In the genomic region with DNA sequence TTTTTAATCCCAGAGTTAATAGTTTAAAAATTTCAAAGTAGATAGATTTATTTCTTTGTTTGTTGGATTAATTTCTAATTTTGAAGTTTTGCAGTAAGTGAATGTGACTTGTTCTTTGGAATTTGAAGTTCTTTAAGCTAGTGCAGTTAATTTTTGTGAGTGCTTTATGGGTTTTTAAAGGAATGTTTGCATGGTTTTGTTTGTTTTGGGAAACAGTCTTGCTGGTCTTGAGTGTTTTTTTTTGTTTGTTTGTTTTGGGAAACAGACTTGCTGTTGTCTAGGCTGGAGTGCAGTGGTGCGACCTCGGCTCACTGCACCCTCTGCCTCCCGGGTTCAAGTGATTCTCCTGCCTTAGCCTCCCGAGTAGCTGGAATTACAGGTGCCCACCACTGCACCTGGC, we compare ENCODE assay signal across 19 cellular contexts. TPM values are rescaled to one million over a fixed set of nuclear protein-coding genes. Genes with fewer than 3 reads are reported as not detected.
DNase-seq lines count a peak whose midpoint lies in the region; ATAC-seq, FAIRE-seq and TF ChIP-seq lines count a peak whose summit lies in the region.
"Had no signal": no experiment of that assay in that cellular context is flagged by ENCODE, and none has a peak within 500 bp of the region (broad histone marks: within the 10 kb centered on the region; RNA-seq: fewer than 3 reads in every experiment).

No MANE protein-coding gene starts in this region.

- peak overlapping the region; percentile 35 for H3K4me3 ChIP-seq in CD4-positive, CD25-positive, alpha-beta regulatory T cell (ENCODE audit: low read depth, low read length)
- H3K4me3 ChIP-seq in GM23338, result no peak overlapping the region
- H3K4me3 ChIP-seq: breast epithelium, dorsolateral prefrontal cortex, heart left ventricle had no signal

- H3K36me3 Mint-ChIP-seq in CD4-positive, CD25-positive, alpha-beta regulatory T cell, result peaks cover 13% of the 10 kb centered on the region
- H3K36me3 Mint-ChIP-seq in GM23338 (ENCODE audit: low read depth), result peaks cover 39% of the 10 kb centered on the region
- peaks cover 61% of the 10 kb centered on the region for H3K36me3 Mint-ChIP-seq in activated T-helper 17 cell treated with anti-CD3 and anti-CD28 coated beads, Interleukin-2, amount 50 U/mL, for 72 hours (ENCODE audit: low read depth)

- FAIRE-seq in D721Med (lab: Jason Lieb, UNC), result no peak

- peak overlapping the region; percentile 60 to 90 (median 84) for H3K27ac Mint-ChIP-seq in CD4-positive, CD25-positive, alpha-beta regulatory T cell
- no peak overlapping the region for H3K27ac Mint-ChIP-seq in GM23338
- no peak overlapping the region for H3K27ac Mint-ChIP-seq in activated T-helper 17 cell treated with anti-CD3 and anti-CD28 coated beads, Interleukin-2, amount 50 U/mL, for 72 hours
- H3K27ac Mint-ChIP-seq: activated CD4-positive, alpha-beta T cell treated with anti-CD3 and anti-CD28 coated beads for 36 hours had no signal

- no peak overlapping the region for H3K27ac ChIP-seq in CD4-positive, CD25-positive, alpha-beta regulatory T cell (ENCODE audit: insufficient read depth, low read length, poor library complexity, severe bottlenecking)
- H3K27ac ChIP-seq in GM23338 (ENCODE audit: low read depth), result peak overlapping the region; percentile 0; the same call in 1 of the 2 replicates
- H3K27ac ChIP-seq: breast epithelium had no signal

- H3K27me3 ChIP-seq in CD4-positive, CD25-positive, alpha-beta regulatory T cell (ENCODE audit: control insufficient read depth, insufficient read depth, low read length), result no peaks in the 10 kb centered on the region
- no peaks in the 10 kb centered on the region for H3K27me3 ChIP-seq in GM23338 (ENCODE audit: insufficient read depth)
- H3K27me3 ChIP-seq: breast epithelium, dorsolateral prefrontal cortex, heart left ventricle had no signal

- no peak overlapping the region for H2AFZ ChIP-seq in GM23338

- H3K9me3 ChIP-seq in CD4-positive, CD25-positive, alpha-beta regulatory T cell (ENCODE audit: control insufficient read depth in 2 of 2, low read length in 2 of 2), result no peaks in the 10 kb centered on the region
- H3K9me3 ChIP-seq: breast epithelium, heart left ventricle had no signal

- no peak for TF ChIP-seq CTCF in GM23338 (conservative IDR thresholded peaks at IDR 0.05; ENCODE audit: low read depth in 2 of 2)
- TF ChIP-seq CTCF in D721Med (IDR thresholded peaks at IDR 0.05; ENCODE audit: insufficient read depth, missing control alignments), result no peak

- H3K4me1 Mint-ChIP-seq in CD4-positive, CD25-positive, alpha-beta regulatory T cell, result peaks cover 34 to 92% (median 61%) of the 10 kb centered on the region in 4 donors
- peaks cover 34% of the 10 kb centered on the region for H3K4me1 Mint-ChIP-seq in GM23338
- H3K4me1 Mint-ChIP-seq in activated T-helper 17 cell treated with anti-CD3 and anti-CD28 coated beads, Interleukin-2, amount 50 U/mL, for 72 hours, result peaks cover 39% of the 10 kb centered on the region

- H3K27me3 Mint-ChIP-seq in CD4-positive, CD25-positive, alpha-beta regulatory T cell, result no peaks in the 10 kb centered on the region
- H3K27me3 Mint-ChIP-seq in GM23338 (ENCODE audit: insufficient read depth, low read depth, poor library complexity), result peaks cover 10% of the 10 kb centered on the region
- no peaks in the 10 kb centered on the region for H3K27me3 Mint-ChIP-seq in activated T-helper 17 cell treated with anti-CD3 and anti-CD28 coated beads, Interleukin-2, amount 50 U/mL, for 72 hours
- H3K27me3 Mint-ChIP-seq: activated CD4-positive, alpha-beta T cell treated with anti-CD3 and anti-CD28 coated beads for 36 hours; IgD-negative memory B cell had no signal

- peaks cover 91% of the 10 kb centered on the region for H3K4me1 ChIP-seq in CD4-positive, CD25-positive, alpha-beta regulatory T cell (ENCODE audit: control insufficient read depth, insufficient read depth, low read length, poor library complexity, severe bottlenecking)
- peaks cover 32% of the 10 kb centered on the region for H3K4me1 ChIP-seq in GM23338 (ENCODE audit: insufficient read depth)

- ATAC-seq in CD4-positive, CD25-positive, alpha-beta regulatory T cell (ENCODE audit: low read depth in 2 of 2), result no peak
- no peak for ATAC-seq in GM23338
- no peak for ATAC-seq in activated T-helper 17 cell treated with anti-CD3 and anti-CD28 coated beads, Interleukin-2, amount 50 U/mL, for 72 hours (replicated peaks)
- no peak for ATAC-seq in GM18873 (IDR thresholded peaks at IDR 0.05; ENCODE audit: low FRiP score, unreplicated experiment)
- ATAC-seq in GM21619 (IDR thresholded peaks at IDR 0.05; ENCODE audit: unreplicated experiment), result no peak
- ATAC-seq: heart left ventricle had no signal

- no peak for DNase-seq in CD4-positive, CD25-positive, alpha-beta regulatory T cell
- no peak for DNase-seq in GM23338 (ENCODE audit: low spot score)
- peak; percentile 32 for DNase-seq in left kidney (ENCODE audit: low read depth, low spot score)
- DNase-seq in D721Med (ENCODE audit: insufficient read length, low spot score), result no peak
- DNase-seq: activated CD4-positive, alpha-beta T cell treated with anti-CD3 and anti-CD28 coated beads for 36 hours; dorsolateral prefrontal cortex; heart left ventricle; NCI-H2081; NCI-H510A; SIG-M5; stimulated activated CD4-positive, alpha-beta T cell treated with anti-CD3 and anti-CD28 coated beads, Interleukin-4, amount 100 ng/mL, for 4 hours; stimulated activated CD8-positive, alpha-beta memory T cell treated with anti-CD3 and anti-CD28 coated beads, Interleukin-4, amount 100 ng/mL, for 48 hours; T1000 had no signal

- H3F3A ChIP-seq in GM23338 (replicated peaks; ENCODE audit: low read depth), result 0 out of 2 replicates have a peak, but pooled peaks cover 12% of the 10 kb centered on the region

- H3K4me3 Mint-ChIP-seq in CD4-positive, CD25-positive, alpha-beta regulatory T cell, result peak overlapping the region; percentile 15 to 72 (median 66)
- no peak overlapping the region; the same call in 2 of the 3 replicates for H3K4me3 Mint-ChIP-seq in GM23338
- H3K4me3 Mint-ChIP-seq in activated T-helper 17 cell treated with anti-CD3 and anti-CD28 coated beads, Interleukin-2, amount 50 U/mL, for 72 hours, result peak overlapping the region; percentile 54
- H3K4me3 Mint-ChIP-seq: activated CD4-positive, alpha-beta T cell treated with anti-CD3 and anti-CD28 coated beads for 36 hours had no signal

- H3K4me2 ChIP-seq in GM23338, result no peak overlapping the region

- no peaks in the 10 kb centered on the region for H3K9me2 ChIP-seq in GM23338 (ENCODE audit: insufficient read depth)

- no peaks in the 10 kb centered on the region for H3K9me3 Mint-ChIP-seq in CD4-positive, CD25-positive, alpha-beta regulatory T cell
- H3K9me3 Mint-ChIP-seq in GM23338, result no peaks in the 10 kb centered on the region
- no peaks in the 10 kb centered on the region for H3K9me3 Mint-ChIP-seq in activated T-helper 17 cell treated with anti-CD3 and anti-CD28 coated beads, Interleukin-2, amount 50 U/mL, for 72 hours
- H3K9me3 Mint-ChIP-seq: activated naive CD4-positive, alpha-beta T cell treated with anti-CD3 and anti-CD28 coated beads, Interleukin-2, amount 50 U/mL, for 72 hours; IgD-negative memory B cell had no signal

- peaks cover 100% of the 10 kb centered on the region for H3K79me2 ChIP-seq in GM23338 (replicated peaks; ENCODE audit: insufficient read depth)

- peaks cover 97% of the 10 kb centered on the region for H4K20me1 ChIP-seq in GM23338 (replicated peaks; ENCODE audit: insufficient read depth)

- H3K36me3 ChIP-seq in CD4-positive, CD25-positive, alpha-beta regulatory T cell (ENCODE audit: control insufficient read depth, insufficient read depth, low read length), result no peaks in the 10 kb centered on the region
- H3K36me3 ChIP-seq in GM23338 (ENCODE audit: insufficient read depth), result 0 out of 2 replicates have a peak, but pooled peaks cover 7% of the 10 kb centered on the region
- H3K36me3 ChIP-seq: breast epithelium had no signal

TF ChIP-seq in GM23338, 12 proteins besides CTCF, POLR2A, EP300 and RAD21 (continues in another document):
- TF ChIP-seq ZNF331 (CRISPR knock-in tag; IDR thresholded peaks at IDR 0.05; ENCODE audit: low read depth) (no peak), EZH2phosphoT487 (IDR thresholded peaks at IDR 0.05; ENCODE audit: unreplicated experiment) (no peak)

RNA-seq across cellular contexts. Expression of a gene that starts 9.5 kb away (rescaled TPM):
- 63.2 TPM for total RNA-seq in CD4-positive, CD25-positive, alpha-beta regulatory T cell
- polyA plus RNA-seq in CD4-positive, CD25-positive, alpha-beta regulatory T cell, result 10 to 100 TPM; 44.4 to 59.3 (median 49.8) TPM
- 63.4 and 72.0 TPM in 2 replicates for total RNA-seq in GM23338 (2014; rRNA removed; shearing (Covaris generic))
- polyA plus RNA-seq in GM23338 (2016; fragmentation: Nextera tagmentation; extraction: Ambion mirVana), result 36.1 and 36.8 TPM in 2 replicates
- total RNA-seq in activated T-helper 17 cell treated with anti-CD3 and anti-CD28 coated beads, Interleukin-2, amount 50 U/mL, for 72 hours, result 10 to 100 TPM; 61.1 to 64.3 TPM

RNA-seq across cellular contexts. Expression of a gene that starts 52.0 kb away (rescaled TPM):
- 26.1 TPM for total RNA-seq in CD4-positive, CD25-positive, alpha-beta regulatory T cell
- polyA plus RNA-seq in CD4-positive, CD25-positive, alpha-beta regulatory T cell, result 1 to 10 TPM; 3.5 to 4.7 (median 3.8) TPM
- total RNA-seq in GM23338 (2014; rRNA removed; shearing (Covaris generic)), result 21.8 and 21.9 TPM in 2 replicates
- polyA plus RNA-seq in GM23338 (2016; fragmentation: Nextera tagmentation; extraction: Ambion mirVana), result 4.4 and 5.2 TPM in 2 replicates
- total RNA-seq in activated T-helper 17 cell treated with anti-CD3 and anti-CD28 coated beads, Interleukin-2, amount 50 U/mL, for 72 hours, result 10 to 100 TPM; 27.9 to 34.4 TPM

Comparison
In these comparisons a context has a peak if more than half of its experiments do, and no peak if none do; other contexts are left out.
1. H3K27ac Mint-ChIP-seq: peak in CD4-positive, CD25-positive, alpha-beta regulatory T cell (3 of 3); none in GM23338 (single experiment) and activated T-helper 17 cell treated with anti-CD3 and anti-CD28 coated beads, Interleukin-2, amount 50 U/mL, for 72 hours (single experiment).